In the genomic region with DNA sequence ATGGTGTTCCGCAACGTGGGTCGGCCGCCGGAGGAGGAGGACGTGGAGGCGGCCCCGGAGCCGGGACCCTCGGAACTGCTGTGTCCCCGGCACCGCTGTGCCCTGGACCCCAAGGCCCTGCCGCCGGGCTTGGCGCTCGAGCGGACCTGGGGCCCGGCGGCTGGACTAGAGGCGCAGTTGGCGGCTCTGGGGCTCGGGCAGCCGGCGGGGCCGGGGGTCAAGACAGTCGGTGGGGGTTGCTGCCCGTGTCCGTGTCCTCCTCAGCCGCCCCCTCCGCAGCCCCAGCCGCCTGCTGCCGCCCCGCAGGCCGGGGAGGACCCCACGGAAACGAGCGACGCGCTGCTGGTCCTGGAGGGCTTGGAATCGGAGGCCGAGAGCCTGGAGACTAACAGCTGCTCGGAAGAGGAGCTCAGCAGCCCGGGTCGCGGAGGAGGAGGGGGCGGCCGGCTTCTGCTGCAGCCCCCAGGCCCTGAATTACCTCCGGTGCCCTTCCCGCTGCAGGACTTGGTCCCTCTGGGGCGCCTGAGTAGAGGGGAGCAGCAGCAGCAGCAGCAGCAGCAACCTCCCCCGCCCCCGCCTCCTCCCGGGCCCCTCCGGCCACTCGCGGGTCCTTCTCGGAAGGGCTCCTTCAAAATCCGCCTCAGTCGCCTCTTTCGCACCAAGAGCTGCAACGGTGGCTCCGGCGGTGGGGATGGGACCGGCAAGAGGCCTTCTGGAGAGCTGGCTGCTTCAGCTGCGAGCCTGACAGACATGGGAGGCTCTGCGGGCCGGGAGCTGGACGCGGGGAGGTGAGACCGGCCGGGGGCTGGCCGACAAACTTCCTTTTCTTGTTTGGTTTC, we compare ENCODE assay signal across 8 cellular contexts. TPM values are rescaled to one million over a fixed set of nuclear protein-coding genes. Genes with fewer than 3 reads are reported as not detected.
DNase-seq lines count a peak whose midpoint lies in the region; ATAC-seq, FAIRE-seq and TF ChIP-seq lines count a peak whose summit lies in the region.

No MANE protein-coding gene starts in this region.

- peaks cover 40% of the 10 kb centered on the region for H3K4me1 Mint-ChIP-seq in activated T-helper 2 cell treated with anti-CD3 and anti-CD28 coated beads, Interferon-gamma antibody, Interleukin-2, Interleukin-4, amounts not matched to agents 10 μg/mL and 5 μg/mL and 100 μg/mL, durations not matched to agents 14 hours and 24 hours and 36 hours (ENCODE audit: low read depth)

- H3K36me3 ChIP-seq in MG63 (peaks cover 2% of the 10 kb centered on the region), heart left ventricle (no peaks in the 10 kb centered on the region), pancreas (no peaks in the 10 kb centered on the region)

- H3K9me3 ChIP-seq in MG63 (no peaks in the 10 kb centered on the region), heart left ventricle (no peaks in the 10 kb centered on the region), pancreas (no peaks in the 10 kb centered on the region)

- H3K9me3 Mint-ChIP-seq in activated T-helper 2 cell treated with anti-CD3 and anti-CD28 coated beads, Interferon-gamma antibody, Interleukin-2, Interleukin-4, amounts not matched to agents 10 μg/mL and 5 μg/mL and 100 μg/mL, durations not matched to agents 14 hours and 24 hours and 36 hours = no peaks in the 10 kb centered on the region

- no peak overlapping the region for H3K27ac Mint-ChIP-seq in activated T-helper 2 cell treated with anti-CD3 and anti-CD28 coated beads, Interferon-gamma antibody, Interleukin-2, Interleukin-4, amounts not matched to agents 10 μg/mL and 5 μg/mL and 100 μg/mL, durations not matched to agents 14 hours and 24 hours and 36 hours

- 0 to 1% (median 0%) methylated on average over 12 to 72 of the region's 72 CpGs for WGBS in heart left ventricle, 4 donors
- WGBS in pancreas, 2 donors = 0 to 1% methylated on average over 50 to 72 of the region's 72 CpGs

- peak overlapping the region; percentile 30 to 93 (median 86) for H3K27ac ChIP-seq in heart left ventricle
- peak overlapping the region; percentile 64 to 91 (median 78) for H3K27ac ChIP-seq in pancreas

- DNase-seq in AG20443 (ENCODE audit: low spot score) (peak; percentile 60), GM19238 (ENCODE audit: insufficient read length, low spot score) (peak; percentile 28), MG63 (peak; percentile 38), heart left ventricle (peak; percentile 25 to 66 (median 39)), pancreas (peak; percentile 14 to 83 (median 45)), NCI-H128 (lab: John Stamatoyannopoulos, UW; ENCODE audit: unreplicated experiment) (no peak), SK-N-DZ (ENCODE audit: low spot score) (no peak)
- DNase-seq in activated T-helper 2 cell treated with anti-CD3 and anti-CD28 coated beads, Interferon-gamma antibody, Interleukin-2, Interleukin-4, amounts not matched to agents 10 μg/mL and 5 μg/mL and 100 μg/mL, durations not matched to agents 14 hours and 24 hours and 36 hours (ENCODE audit: low spot score) = peak; percentile 17

- FAIRE-seq in pancreas (lab: Jason Lieb, UNC) = no peak

- no peak for TF ChIP-seq CTCF in heart left ventricle (IDR thresholded peaks at IDR 0.05)
- no peak for TF ChIP-seq CTCF in pancreas (IDR thresholded peaks at IDR 0.05)

- peaks cover 0 to 54% (median 36%) of the 10 kb centered on the region in 12 donors for H3K4me1 ChIP-seq in heart left ventricle
- H3K4me1 ChIP-seq in pancreas = peaks cover 9 to 27% (median 16%) of the 10 kb centered on the region in 3 donors

- H3K4me3 Mint-ChIP-seq in activated T-helper 2 cell treated with anti-CD3 and anti-CD28 coated beads, Interferon-gamma antibody, Interleukin-2, Interleukin-4, amounts not matched to agents 10 μg/mL and 5 μg/mL and 100 μg/mL, durations not matched to agents 14 hours and 24 hours and 36 hours (ENCODE audit: low read depth) = peak overlapping the region; percentile 62

- ATAC-seq in heart left ventricle (peak in 2 of 4 donors; percentile 9 to 21), pancreas (peak; percentile 12 to 26 (median 22))

- H3K4me3 ChIP-seq in MG63 (peak overlapping the region; percentile 53), heart left ventricle (peak overlapping the region; percentile 64 to 97 (median 89)), pancreas (peak overlapping the region; percentile 74 to 95 (median 84))

- intact Hi-C loops in activated T-helper 2 cell treated with anti-CD3 and anti-CD28 coated beads, Interferon-gamma antibody, Interleukin-2, Interleukin-4, amounts not matched to agents 10 μg/mL and 5 μg/mL and 100 μg/mL, durations not matched to agents 14 hours and 24 hours and 36 hours (cut with micrococcal nuclease) = no loop called here
- intact Hi-C loops in heart left ventricle (cut with DNase I) (loop anchor here in 4 of 10 donors (5.0 to 10.0 kb wide), 3 partner anchors 122 to 135 kb away; no protein-coding TSS in a partner anchor), pancreas (cut with DNase I) (no loop called here)

- H3K27me3 ChIP-seq in MG63 (no peaks in the 10 kb centered on the region), heart left ventricle (no peaks in the 10 kb centered on the region), pancreas (no peaks in the 10 kb centered on the region)

- no peak for TF ChIP-seq POLR2A in heart left ventricle (IDR thresholded peaks at IDR 0.05)

- no peaks in the 10 kb centered on the region for H3K27me3 Mint-ChIP-seq in activated T-helper 2 cell treated with anti-CD3 and anti-CD28 coated beads, Interferon-gamma antibody, Interleukin-2, Interleukin-4, amounts not matched to agents 10 μg/mL and 5 μg/mL and 100 μg/mL, durations not matched to agents 14 hours and 24 hours and 36 hours (ENCODE audit: low read depth)

- H3K36me3 Mint-ChIP-seq in activated T-helper 2 cell treated with anti-CD3 and anti-CD28 coated beads, Interferon-gamma antibody, Interleukin-2, Interleukin-4, amounts not matched to agents 10 μg/mL and 5 μg/mL and 100 μg/mL, durations not matched to agents 14 hours and 24 hours and 36 hours (ENCODE audit: low read depth) = peaks cover 8% of the 10 kb centered on the region

RNA-seq across cellular contexts. Expression of a gene that starts 0.8 kb away (rescaled TPM):
- 13.6 and 17.4 TPM in 2 replicates for total RNA-seq in MG63 (2014; rRNA removed; shearing (Covaris generic); ENCODE audit: low replicate concordance)
- 25.9 and 30.5 TPM in 2 replicates for total RNA-seq in activated T-helper 2 cell treated with anti-CD3 and anti-CD28 coated beads, Interferon-gamma antibody, Interleukin-2, Interleukin-4, amounts not matched to agents 10 μg/mL and 5 μg/mL and 100 μg/mL, durations not matched to agents 14 hours and 24 hours and 36 hours
- total RNA-seq in heart left ventricle = 10 to 100 TPM; 11.4 to 19.2 (median 15.0) TPM
- 10 to 100 TPM in 1 of 2 donors, 1 to 10 TPM in 1; 5.1 to 10.2 TPM for polyA plus RNA-seq in heart left ventricle
- 10 to 100 TPM; 13.1 to 24.0 (median 18.6) TPM for total RNA-seq in pancreas
- polyA plus RNA-seq in pancreas = 10 to 100 TPM in 1 of 2 donors, 1 to 10 TPM in 1; 5.5 to 10.7 TPM
- 19.1 and 19.2 TPM in 2 replicates for polyA plus RNA-seq in SK-N-DZ (2014; cell fraction: cytosol; rRNA removed)
- polyA plus RNA-seq in SK-N-DZ (2014; cell fraction: nucleus; rRNA removed) = 14.0 and 19.9 TPM in 2 replicates

RNA-seq across cellular contexts. Expression of a gene that starts 8.7 kb away (rescaled TPM):
- total RNA-seq in MG63 (2014; rRNA removed; shearing (Covaris generic); ENCODE audit: low replicate concordance) = not detected in 2 replicates
- total RNA-seq in activated T-helper 2 cell treated with anti-CD3 and anti-CD28 coated beads, Interferon-gamma antibody, Interleukin-2, Interleukin-4, amounts not matched to agents 10 μg/mL and 5 μg/mL and 100 μg/mL, durations not matched to agents 14 hours and 24 hours and 36 hours = not detected in 2 replicates
- total RNA-seq in heart left ventricle (under 1 TPM in 4 of 9 donors, not detected in 5; 0.04 to 0.25 (median 0.08) TPM), pancreas (under 1 TPM in 5 of 6 donors, not detected in 1; 0.05 to 0.61 (median 0.12) TPM)
- polyA plus RNA-seq in heart left ventricle (under 1 TPM; 0.03 to 0.08 TPM), pancreas (under 1 TPM; 0.34 to 0.45 TPM)
- 0.06 TPM in 1 of 2 replicates, not detected in the other for polyA plus RNA-seq in SK-N-DZ (2014; cell fraction: cytosol; rRNA removed)
- 0.08 and 0.70 TPM in 2 replicates for polyA plus RNA-seq in SK-N-DZ (2014; cell fraction: nucleus; rRNA removed)

RNA-seq across cellular contexts. Expression of a gene that starts 55.5 kb away (rescaled TPM):
- total RNA-seq in MG63 (2014; rRNA removed; shearing (Covaris generic); ENCODE audit: low replicate concordance) = 82.3 and 87.4 TPM in 2 replicates
- 43.5 and 44.6 TPM in 2 replicates for total RNA-seq in activated T-helper 2 cell treated with anti-CD3 and anti-CD28 coated beads, Interferon-gamma antibody, Interleukin-2, Interleukin-4, amounts not matched to agents 10 μg/mL and 5 μg/mL and 100 μg/mL, durations not matched to agents 14 hours and 24 hours and 36 hours
- 10 to 100 TPM; 26.0 to 46.3 (median 35.1) TPM for total RNA-seq in heart left ventricle
- polyA plus RNA-seq in heart left ventricle = 10 to 100 TPM; 27.1 to 36.8 TPM
- 10 to 100 TPM; 14.1 to 29.1 (median 19.5) TPM for total RNA-seq in pancreas
- 10 to 100 TPM in 1 of 2 donors, 1 to 10 TPM in 1; 9.2 to 21.1 TPM for polyA plus RNA-seq in pancreas
- polyA plus RNA-seq in SK-N-DZ (2014; cell fraction: cytosol; rRNA removed) = 57.9 and 64.5 TPM in 2 replicates
- polyA plus RNA-seq in SK-N-DZ (2014; cell fraction: nucleus; rRNA removed) = 29.4 and 32.0 TPM in 2 replicates

Comparison
In these comparisons a context has a peak if more than half of its experiments do, and no peak if none do; other contexts are left out.
1. DNase-seq: peak in AG20443 (single experiment), GM19238 (single experiment), MG63 (single experiment), activated T-helper 2 cell treated with anti-CD3 and anti-CD28 coated beads, Interferon-gamma antibody, Interleukin-2, Interleukin-4, amounts not matched to agents 10 μg/mL and 5 μg/mL and 100 μg/mL, durations not matched to agents 14 hours and 24 hours and 36 hours (single experiment), heart left ventricle (5 of 5) and pancreas (6 of 6); none in NCI-H128 (single experiment) and SK-N-DZ (single experiment).
2. Peak in every context shown above with its lines, with median percentiles within 50 percentile points of each other: H3K4me3 ChIP-seq.